Comparison of ENCODE assay signal across 1 cellular context in the genomic region with DNA sequence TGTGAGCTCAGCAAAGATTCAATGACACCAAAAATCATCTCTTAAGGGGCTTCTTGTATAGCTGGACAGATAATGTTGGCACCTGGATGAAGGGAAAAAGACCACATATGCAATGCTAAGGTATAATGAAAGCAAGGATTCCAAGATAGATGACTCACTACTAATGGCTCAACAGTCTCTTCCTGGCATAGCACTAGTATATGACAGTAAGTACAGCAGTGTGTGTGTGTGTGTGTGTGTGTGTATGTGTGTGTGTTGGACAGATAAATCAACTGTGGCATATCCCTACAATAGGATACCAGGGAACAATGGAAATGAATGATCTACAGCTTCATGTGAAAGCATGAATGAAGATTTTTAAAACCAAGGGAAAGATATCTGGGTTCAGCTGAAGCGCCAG.
TF ChIP-seq lines count a peak whose summit lies in the region.

No MANE protein-coding gene starts in this region.

TF ChIP-seq in HEK293, 187 proteins besides CTCF, POLR2A, EP300 and RAD21 (continued from another document):
- no peak for TF ChIP-seq ZNF202 (tag by site-specific recombination; IDR thresholded peaks at IDR 0.05; ENCODE audit: borderline replicate concordance)
- peak; percentile 16; the same call in 1 of the 2 replicates for TF ChIP-seq SCRT2 (tag by site-specific recombination; IDR thresholded peaks at IDR 0.05)
- TF ChIP-seq ZNF707 (tag by site-specific recombination; IDR thresholded peaks at IDR 0.05): no peak
- TF ChIP-seq ZNF211 (tag by site-specific recombination; IDR thresholded peaks at IDR 0.05; ENCODE audit: low read depth): no peak
